17 cellular contexts compared by ENCODE assay signal in the genomic region with DNA sequence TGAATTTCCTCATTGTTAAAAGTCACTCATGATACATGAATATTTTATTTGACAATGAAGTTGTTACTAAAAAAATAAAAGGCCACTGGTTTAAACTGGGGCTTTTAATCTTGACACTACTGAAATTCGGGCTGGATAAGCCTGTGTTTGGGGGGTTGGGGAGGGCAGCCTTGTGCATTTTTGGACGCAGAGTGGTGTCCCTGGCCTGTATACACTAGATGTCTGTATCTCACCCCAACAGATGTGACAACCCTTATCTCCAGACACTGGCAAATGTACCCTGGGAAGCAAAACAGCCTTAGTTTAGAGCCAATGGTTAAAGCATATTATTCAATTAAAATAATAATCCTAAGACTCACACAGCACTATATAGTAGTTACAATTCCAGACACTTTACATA. TPM values are rescaled to one million over a fixed set of nuclear protein-coding genes. Genes with fewer than 3 reads are reported as not detected.
A peak's percentile ranks its signal among the peaks of the same experiment; 100 is the strongest.
DNase-seq lines count a peak whose midpoint lies in the region; ATAC-seq, FAIRE-seq and TF ChIP-seq lines count a peak whose summit lies in the region.
"Had no signal": no experiment of that assay in that cellular context is flagged by ENCODE, and none has a peak within 500 bp of the region (broad histone marks: within the 10 kb centered on the region; RNA-seq: fewer than 3 reads in every experiment).

No MANE protein-coding gene starts in this region.

- H3K4me3 ChIP-seq in right cardiac atrium (ENCODE audit: low read length) (no peak overlapping the region), K562 (no peak overlapping the region)
- H3K4me3 ChIP-seq: GM23248 had no signal

- H3K9ac ChIP-seq in K562 (ENCODE audit: insufficient read depth in 1 of 2, low read depth in 2 of 2, low read length in 2 of 2): peak overlapping the region in 1 of 2 experiments; percentile 6; a peak in 1 of 4 replicates
- H3K9ac ChIP-seq: GM23248 had no signal

- H3K4me3 Mint-ChIP-seq in MCF 10A (ENCODE audit: unreplicated experiment): no peak overlapping the region
- no peak overlapping the region for H3K4me3 Mint-ChIP-seq in activated CD4-positive, alpha-beta T cell treated with anti-CD3 and anti-CD28 coated beads, Interleukin-2, amount 10 ng/mL, durations not matched to agents 24 days and 14 days
- H3K4me3 Mint-ChIP-seq: CD4-positive, alpha-beta T cell; IgD-negative memory B cell had no signal

- peaks cover 99% of the 10 kb centered on the region for H3K79me2 ChIP-seq in K562 (ENCODE audit: control insufficient read depth, insufficient read depth, low read length)

- ATAC-seq in right cardiac atrium (peak; percentile 43 to 56), SK-N-SH treated with all-trans-retinoic acid at 6 μM for 48 hours (peak; percentile 17; the same call in 1 of the 3 replicates), K562 (peak; percentile 81), GM18909 (IDR thresholded peaks at IDR 0.05; ENCODE audit: poor library complexity, unreplicated experiment) (no peak)

- H3K36me3 ChIP-seq in K562 (ENCODE audit: control insufficient read depth, insufficient read depth, low read length): peaks cover 79% of the 10 kb centered on the region

- H4K20me1 ChIP-seq in K562 (replicated peaks; ENCODE audit: control insufficient read depth, insufficient read depth, low read length): peaks cover 18% of the 10 kb centered on the region

- no peak for TF ChIP-seq RAD21 in K562 (CRISPR knock-in tag; conservative IDR thresholded peaks at IDR 0.05 in 1 of 2, IDR thresholded peaks at IDR 0.05 in 1 of 2)

- no peaks in the 10 kb centered on the region for H3K27me3 Mint-ChIP-seq in MCF 10A (ENCODE audit: insufficient read depth, unreplicated experiment)
- no peaks in the 10 kb centered on the region for H3K27me3 Mint-ChIP-seq in activated CD4-positive, alpha-beta T cell treated with anti-CD3 and anti-CD28 coated beads, Interleukin-2, amount 10 ng/mL, durations not matched to agents 24 days and 14 days
- H3K27me3 Mint-ChIP-seq: CD4-positive, alpha-beta T cell; IgD-negative memory B cell had no signal

- H3K27ac ChIP-seq in right cardiac atrium (ENCODE audit: low read length) (no peak overlapping the region), K562 (ENCODE audit: extremely low read depth, low read depth, low read length) (peak overlapping the region; percentile 17; the same call in 2 of the 3 replicates)
- H3K27ac ChIP-seq: GM23248 had no signal

- in situ Hi-C loops in K562 (cut with MboI): no loop called here

- POLR2A ChIA-PET in K562 (lab: Yijun Ruan, JAX) (interaction anchor here (1.0 to 1.6 kb wide), 2 partner anchors 11 to 13 kb away, joined by 4 to 7 read pairs; no protein-coding TSS in a partner anchor), MCF 10A (lab: Yijun Ruan, JAX) (no interaction called here)

- no peaks in the 10 kb centered on the region for H3K9me3 ChIP-seq in right cardiac atrium (ENCODE audit: control insufficient read depth, low read length)
- no peaks in the 10 kb centered on the region for H3K9me3 ChIP-seq in K562 (replicated peaks; ENCODE audit: control insufficient read depth, insufficient read depth, low read depth, low read length)

- FAIRE-seq in K562 (lab: Jason Lieb, UNC): peak; percentile 93
- FAIRE-seq: G401.6, H54 had no signal

- no peak for TF ChIP-seq POLR2A in K562 (conservative IDR thresholded peaks at IDR 0.05)

- WGBS in right cardiac atrium: 46% methylated on average over 2 of the region's 2 CpGs
- WGBS in K562 (ENCODE audit: insufficient coverage, low coverage, missing lambda C conversion rate): 0% methylated on average over 2 of the region's 2 CpGs

- DNase-seq in right cardiac atrium (no peak), cardiac septum (ENCODE audit: low spot score) (no peak), K562 (ENCODE audit: extremely low read depth in 1 of 4, low spot score in 3 of 4) (peak; percentile 57 to 90 (median 72)), NCI-H1092 treated with DMSO at 0.1 percent for 48 hours (lab: John Stamatoyannopoulos, UW) (no peak), MCF 10A (ENCODE audit: unreplicated experiment) (no peak)
- no peak for DNase-seq in activated CD4-positive, alpha-beta T cell treated with anti-CD3 and anti-CD28 coated beads, Interleukin-2, amount 10 ng/mL, durations not matched to agents 24 days and 14 days
- DNase-seq: ACHN; C1 segment of cervical spinal cord; CD4-positive, alpha-beta T cell; DMS79; EL; GM23248 had no signal

- intact Hi-C loops in right cardiac atrium (cut with DNase I) (no loop called here), cardiac septum (cut with DNase I) (no loop called here), K562 (cut with micrococcal nuclease) (loop anchor here (1.0 kb wide), 1 partner anchor 10 kb away; no protein-coding TSS in a partner anchor), MCF 10A (cut with micrococcal nuclease) (no loop called here)
- intact Hi-C loops in activated CD4-positive, alpha-beta T cell treated with anti-CD3 and anti-CD28 coated beads, Interleukin-2, amount 10 ng/mL, durations not matched to agents 24 days and 14 days (cut with micrococcal nuclease): no loop called here

- H3K9me1 ChIP-seq in K562 (ENCODE audit: control insufficient read depth, insufficient read depth, low read length): peaks cover 5% of the 10 kb centered on the region

- peak overlapping the region; percentile 39; the same call in 1 of the 2 replicates for H3K4me2 ChIP-seq in K562 (ENCODE audit: insufficient read depth, low read length)

- H3K4me1 ChIP-seq in right cardiac atrium (ENCODE audit: control insufficient read depth, insufficient read depth, low read length) (peaks cover 5% of the 10 kb centered on the region), K562 (replicated peaks in 1 of 2; ENCODE audit: control insufficient read depth in 2 of 2, insufficient read depth in 2 of 2, low read length in 2 of 2) (peaks cover 23 to 62% of the 10 kb centered on the region in 2 experiments)

- H3K27me3 ChIP-seq in right cardiac atrium (ENCODE audit: control insufficient read depth, insufficient read depth) (no peaks in the 10 kb centered on the region), K562 (ENCODE audit: control insufficient read depth in 2 of 2, insufficient read depth in 2 of 2, low read length in 2 of 2) (no peaks in the 10 kb centered on the region)

- no peaks in the 10 kb centered on the region for H3K36me3 Mint-ChIP-seq in MCF 10A (ENCODE audit: insufficient read depth, unreplicated experiment)
- peaks cover 25% of the 10 kb centered on the region for H3K36me3 Mint-ChIP-seq in activated CD4-positive, alpha-beta T cell treated with anti-CD3 and anti-CD28 coated beads, Interleukin-2, amount 10 ng/mL, durations not matched to agents 24 days and 14 days (ENCODE audit: low read depth)

- BruUV-seq in K562 (replicated peaks; lab: Mats Ljungman, UMichigan) (no TSS peak), MCF 10A (replicated peaks; lab: Mats Ljungman, UMichigan) (no TSS peak)

- H3K4me1 Mint-ChIP-seq in MCF 10A (ENCODE audit: insufficient read depth, unreplicated experiment): peaks cover 10% of the 10 kb centered on the region
- peaks cover 45% of the 10 kb centered on the region for H3K4me1 Mint-ChIP-seq in activated CD4-positive, alpha-beta T cell treated with anti-CD3 and anti-CD28 coated beads, Interleukin-2, amount 10 ng/mL, durations not matched to agents 24 days and 14 days

- no peak overlapping the region for H2AFZ ChIP-seq in K562 (ENCODE audit: low read depth, low read length)
- H2AFZ ChIP-seq: GM23248 had no signal

- CTCF ChIA-PET in K562 (lab: Yijun Ruan, JAX; ENCODE audit: low intra/inter-chr PET ratio): no interaction called here
- CTCF ChIA-PET in MCF 10A (lab: Yijun Ruan, JAX): no interaction called here

- TF ChIP-seq EP300 in K562 (IDR thresholded peaks at IDR 0.05; ENCODE audit: low read length): peak; percentile 96

- no peaks in the 10 kb centered on the region for H3K9me3 Mint-ChIP-seq in MCF 10A (ENCODE audit: unreplicated experiment)
- H3K9me3 Mint-ChIP-seq in activated CD4-positive, alpha-beta T cell treated with anti-CD3 and anti-CD28 coated beads, Interleukin-2, amount 10 ng/mL, durations not matched to agents 24 days and 14 days: no peaks in the 10 kb centered on the region
- H3K9me3 Mint-ChIP-seq: CD4-positive, alpha-beta T cell; IgD-negative memory B cell had no signal

- no peak overlapping the region for H3K27ac Mint-ChIP-seq in MCF 10A (ENCODE audit: low read depth, unreplicated experiment)
- H3K27ac Mint-ChIP-seq in activated CD4-positive, alpha-beta T cell treated with anti-CD3 and anti-CD28 coated beads, Interleukin-2, amount 10 ng/mL, durations not matched to agents 24 days and 14 days: no peak overlapping the region
- H3K27ac Mint-ChIP-seq: CD4-positive, alpha-beta T cell; IgD-negative memory B cell had no signal

- no peak for TF ChIP-seq CTCF in K562 (IDR thresholded peaks at IDR 0.05 in 2 of 3, conservative IDR thresholded peaks at IDR 0.05 in 1 of 3; ENCODE audit: insufficient read depth in 2 of 3, low read depth in 1 of 3, low read length in 3 of 3)
- no peak for TF ChIP-seq CTCF in MCF 10A (IDR thresholded peaks at IDR 0.05; ENCODE audit: unreplicated experiment)

TF ChIP-seq in K562, 482 proteins besides CTCF, POLR2A, EP300 and RAD21 (continues in another document):
- TF ChIP-seq ZNF253 (CRISPR knock-in tag; conservative IDR thresholded peaks at IDR 0.05): no peak
- no peak for TF ChIP-seq HNRNPH1 (optimal IDR thresholded peaks at IDR 0.05; ENCODE audit: low read depth, low read length)
- TF ChIP-seq KDM5B (IDR thresholded peaks at IDR 0.05; ENCODE audit: insufficient replicate concordance, low read depth, low read length): no peak

RNA-seq across cellular contexts. Expression of a gene that starts 24.8 kb away (rescaled TPM):
- total RNA-seq in right cardiac atrium (10 to 100 TPM; 14.1 to 29.7 (median 22.7) TPM), cardiac septum (15.0 TPM), K562 (2014; rRNA removed) (74.9 and 77.6 TPM in 2 replicates), K562 (2014; rRNA removed; fragmentation: Illumina TruSeq; extraction: Trizol) (68.7 and 75.4 TPM in 2 replicates), K562 (2015; rRNA removed; fragmentation: Illumina TruSeq; extraction: Trizol) (51.1 and 55.2 TPM in 2 replicates), K562 (2021) (75.0 and 78.4 TPM in 2 replicates), MCF 10A (2022) (1.3 and 1.6 TPM in 2 replicates)
- polyA plus RNA-seq in right cardiac atrium (11.6 TPM), K562 (2011; rRNA removed) (33.3 and 59.7 TPM in 2 replicates), K562 (2014; fragmentation: Illumina TruSeq; extraction: Trizol) (50.5 and 62.6 TPM in 2 replicates), K562 (2014; fragmentation: Nextera tagmentation; extraction: Ambion mirVana) (10 to 100 TPM; 24.5 to 27.7 TPM), K562 (2014; rRNA removed) (47.5 and 48.7 TPM in 2 replicates)
- 34.5 and 78.1 TPM in 2 replicates for total RNA-seq in K562 (2011; cell fraction: chromatin; rRNA removed; ENCODE audit: low replicate concordance)
- total RNA-seq in K562 (2011; cell fraction: nucleolus; rRNA removed): 44.4 and 48.3 TPM in 2 replicates
- total RNA-seq in K562 (2011; cell fraction: nucleoplasm; rRNA removed): 69.6 and 93.7 TPM in 2 replicates
- polyA plus RNA-seq in K562 (2011; cell fraction: cytosol; rRNA removed): 15.3 and 17.2 TPM in 2 replicates
- polyA plus RNA-seq in K562 (2011; cell fraction: nucleus; rRNA removed): 12.3 and 13.9 TPM in 2 replicates
- 44.4 and 59.0 TPM in 2 replicates for polyA plus RNA-seq in K562 (2012)
- 39.6 and 50.2 TPM in 2 replicates for polyA minus RNA-seq in K562 (2011; rRNA and poly(A)+ RNA removed)
- polyA minus RNA-seq in K562 (2011; cell fraction: cytosol; rRNA and poly(A)+ RNA removed): 22.8 and 28.5 TPM in 2 replicates
- 26.5 and 34.9 TPM in 2 replicates for polyA minus RNA-seq in K562 (2011; cell fraction: nucleus; rRNA and poly(A)+ RNA removed)
- 43.0 and 43.7 TPM in 2 replicates for total RNA-seq in activated CD4-positive, alpha-beta T cell treated with anti-CD3 and anti-CD28 coated beads, Interleukin-2, amount 10 ng/mL, durations not matched to agents 24 days and 14 days

Comparison
In these comparisons a context has a peak if more than half of its experiments do, and no peak if none do; other contexts are left out.
1. DNase-seq: peak in K562 (4 of 4); none in right cardiac atrium (0 of 3), cardiac septum (single experiment), NCI-H1092 treated with DMSO at 0.1 percent for 48 hours (single experiment), MCF 10A (single experiment) and activated CD4-positive, alpha-beta T cell treated with anti-CD3 and anti-CD28 coated beads, Interleukin-2, amount 10 ng/mL, durations not matched to agents 24 days and 14 days (single experiment).